Comparison of ENCODE assay signal across 1 cellular context in genomic region chr10:77622822-77623410, GRCh38.
TF ChIP-seq lines count a peak whose summit lies in the region.

No MANE protein-coding gene starts in this region.

TF ChIP-seq in GM12878, 131 proteins besides CTCF, POLR2A, EP300 and RAD21 (continued from another document):
- TF ChIP-seq, protein P1, sequence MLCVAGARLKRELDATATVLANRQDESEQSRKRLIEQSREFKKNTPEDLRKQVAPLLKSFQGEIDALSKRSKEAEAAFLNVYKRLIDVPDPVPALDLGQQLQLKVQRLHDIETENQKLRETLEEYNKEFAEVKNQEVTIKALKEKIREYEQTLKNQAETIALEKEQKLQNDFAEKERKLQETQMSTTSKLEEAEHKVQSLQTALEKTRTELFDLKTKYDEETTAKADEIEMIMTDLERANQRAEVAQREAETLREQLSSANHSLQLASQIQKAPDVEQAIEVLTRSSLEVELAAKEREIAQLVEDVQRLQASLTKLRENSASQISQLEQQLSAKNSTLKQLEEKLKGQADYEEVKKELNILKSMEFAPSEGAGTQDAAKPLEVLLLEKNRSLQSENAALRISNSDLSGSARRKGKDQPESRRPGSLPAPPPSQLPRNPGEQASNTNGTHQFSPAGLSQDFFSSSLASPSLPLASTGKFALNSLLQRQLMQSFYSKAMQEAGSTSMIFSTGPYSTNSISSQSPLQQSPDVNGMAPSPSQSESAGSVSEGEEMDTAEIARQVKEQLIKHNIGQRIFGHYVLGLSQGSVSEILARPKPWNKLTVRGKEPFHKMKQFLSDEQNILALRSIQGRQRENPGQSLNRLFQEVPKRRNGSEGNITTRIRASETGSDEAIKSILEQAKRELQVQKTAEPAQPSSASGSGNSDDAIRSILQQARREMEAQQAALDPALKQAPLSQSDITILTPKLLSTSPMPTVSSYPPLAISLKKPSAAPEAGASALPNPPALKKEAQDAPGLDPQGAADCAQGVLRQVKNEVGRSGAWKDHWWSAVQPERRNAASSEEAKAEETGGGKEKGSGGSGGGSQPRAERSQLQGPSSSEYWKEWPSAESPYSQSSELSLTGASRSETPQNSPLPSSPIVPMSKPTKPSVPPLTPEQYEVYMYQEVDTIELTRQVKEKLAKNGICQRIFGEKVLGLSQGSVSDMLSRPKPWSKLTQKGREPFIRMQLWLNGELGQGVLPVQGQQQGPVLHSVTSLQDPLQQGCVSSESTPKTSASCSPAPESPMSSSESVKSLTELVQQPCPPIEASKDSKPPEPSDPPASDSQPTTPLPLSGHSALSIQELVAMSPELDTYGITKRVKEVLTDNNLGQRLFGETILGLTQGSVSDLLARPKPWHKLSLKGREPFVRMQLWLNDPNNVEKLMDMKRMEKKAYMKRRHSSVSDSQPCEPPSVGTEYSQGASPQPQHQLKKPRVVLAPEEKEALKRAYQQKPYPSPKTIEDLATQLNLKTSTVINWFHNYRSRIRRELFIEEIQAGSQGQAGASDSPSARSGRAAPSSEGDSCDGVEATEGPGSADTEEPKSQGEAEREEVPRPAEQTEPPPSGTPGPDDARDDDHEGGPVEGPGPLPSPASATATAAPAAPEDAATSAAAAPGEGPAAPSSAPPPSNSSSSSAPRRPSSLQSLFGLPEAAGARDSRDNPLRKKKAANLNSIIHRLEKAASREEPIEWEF (IDR thresholded peaks at IDR 0.05; ENCODE audit: insufficient replicate concordance, low read depth, low read length) = no peak
- TF ChIP-seq IKZF1 (conservative IDR thresholded peaks at IDR 0.05) (peak; percentile 77; the same call in 1 of the 2 replicates), MXI1 (IDR thresholded peaks at IDR 0.05; ENCODE audit: low read depth, low read length) (peak; percentile 30; the same call in 1 of the 2 replicates), SIX5 (IDR thresholded peaks at IDR 0.05; ENCODE audit: low read depth, low read length, severe bottlenecking) (no peak), ZNF24 (IDR thresholded peaks at IDR 0.05) (no peak), RELB (IDR thresholded peaks at IDR 0.05; ENCODE audit: low read depth) (peak; percentile 78), MEF2B (IDR thresholded peaks at IDR 0.05; ENCODE audit: partially characterized antibody, poor library complexity, severe bottlenecking) (peak; percentile 57), SREBF1 (IDR thresholded peaks at IDR 0.05; ENCODE audit: low read length) (no peak), KAT2A (conservative IDR thresholded peaks at IDR 0.05; ENCODE audit: control insufficient read depth, low read depth, low read length) (no peak), IKZF2 (IDR thresholded peaks at IDR 0.05) (peak; percentile 88 to 91), PKNOX1 (IDR thresholded peaks at IDR 0.05) (peak; percentile 87), LARP7 (IDR thresholded peaks at IDR 0.05) (no peak), BRCA1 (IDR thresholded peaks at IDR 0.05; ENCODE audit: low read depth, low read length) (no peak), IRF4 (IDR thresholded peaks at IDR 0.05; ENCODE audit: low read depth, low read length) (no peak), BACH1 (IDR thresholded peaks at IDR 0.05; ENCODE audit: borderline replicate concordance) (no peak), ZNF207 (IDR thresholded peaks at IDR 0.05; ENCODE audit: borderline replicate concordance) (no peak), TARDBP (IDR thresholded peaks at IDR 0.05; ENCODE audit: borderline replicate concordance) (no peak), EGR1 (IDR thresholded peaks at IDR 0.05; ENCODE audit: borderline replicate concordance in 1 of 2, low read depth in 2 of 2, low read length in 2 of 2) (no peak)
- TF ChIP-seq, protein P2, sequence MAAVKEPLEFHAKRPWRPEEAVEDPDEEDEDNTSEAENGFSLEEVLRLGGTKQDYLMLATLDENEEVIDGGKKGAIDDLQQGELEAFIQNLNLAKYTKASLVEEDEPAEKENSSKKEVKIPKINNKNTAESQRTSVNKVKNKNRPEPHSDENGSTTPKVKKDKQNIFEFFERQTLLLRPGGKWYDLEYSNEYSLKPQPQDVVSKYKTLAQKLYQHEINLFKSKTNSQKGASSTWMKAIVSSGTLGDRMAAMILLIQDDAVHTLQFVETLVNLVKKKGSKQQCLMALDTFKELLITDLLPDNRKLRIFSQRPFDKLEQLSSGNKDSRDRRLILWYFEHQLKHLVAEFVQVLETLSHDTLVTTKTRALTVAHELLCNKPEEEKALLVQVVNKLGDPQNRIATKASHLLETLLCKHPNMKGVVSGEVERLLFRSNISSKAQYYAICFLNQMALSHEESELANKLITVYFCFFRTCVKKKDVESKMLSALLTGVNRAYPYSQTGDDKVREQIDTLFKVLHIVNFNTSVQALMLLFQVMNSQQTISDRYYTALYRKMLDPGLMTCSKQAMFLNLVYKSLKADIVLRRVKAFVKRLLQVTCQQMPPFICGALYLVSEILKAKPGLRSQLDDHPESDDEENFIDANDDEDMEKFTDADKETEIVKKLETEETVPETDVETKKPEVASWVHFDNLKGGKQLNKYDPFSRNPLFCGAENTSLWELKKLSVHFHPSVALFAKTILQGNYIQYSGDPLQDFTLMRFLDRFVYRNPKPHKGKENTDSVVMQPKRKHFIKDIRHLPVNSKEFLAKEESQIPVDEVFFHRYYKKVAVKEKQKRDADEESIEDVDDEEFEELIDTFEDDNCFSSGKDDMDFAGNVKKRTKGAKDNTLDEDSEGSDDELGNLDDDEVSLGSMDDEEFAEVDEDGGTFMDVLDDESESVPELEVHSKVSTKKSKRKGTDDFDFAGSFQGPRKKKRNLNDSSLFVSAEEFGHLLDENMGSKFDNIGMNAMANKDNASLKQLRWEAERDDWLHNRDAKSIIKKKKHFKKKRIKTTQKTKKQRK (IDR thresholded peaks at IDR 0.05; ENCODE audit: low read depth, low read length) = no peak
- TF ChIP-seq, protein P3, sequence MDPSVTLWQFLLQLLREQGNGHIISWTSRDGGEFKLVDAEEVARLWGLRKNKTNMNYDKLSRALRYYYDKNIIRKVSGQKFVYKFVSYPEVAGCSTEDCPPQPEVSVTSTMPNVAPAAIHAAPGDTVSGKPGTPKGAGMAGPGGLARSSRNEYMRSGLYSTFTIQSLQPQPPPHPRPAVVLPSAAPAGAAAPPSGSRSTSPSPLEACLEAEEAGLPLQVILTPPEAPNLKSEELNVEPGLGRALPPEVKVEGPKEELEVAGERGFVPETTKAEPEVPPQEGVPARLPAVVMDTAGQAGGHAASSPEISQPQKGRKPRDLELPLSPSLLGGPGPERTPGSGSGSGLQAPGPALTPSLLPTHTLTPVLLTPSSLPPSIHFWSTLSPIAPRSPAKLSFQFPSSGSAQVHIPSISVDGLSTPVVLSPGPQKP (IDR thresholded peaks at IDR 0.05; ENCODE audit: low read depth, low read length) = no peak
TF ChIP-seq in GM12878: peak in this region for 8.
